In genomic region chr12:124947561-124948398, GRCh38 we compare ENCODE assay signal across 23 cellular contexts.
"Had no signal": no experiment of that assay in that cellular context is flagged by ENCODE, and none has a peak within 500 bp of the region (broad histone marks: within the 10 kb centered on the region; RNA-seq: fewer than 3 reads in every experiment).

No MANE protein-coding gene starts in this region.

- H3K27ac ChIP-seq: body of pancreas, cardiac muscle cell, lower lobe of right lung, VCaP had no signal

- H3K36me3 ChIP-seq: cardiac muscle cell had no signal

- DNase-seq: activated CD4-positive, alpha-beta T cell treated with anti-CD3 and anti-CD28 coated beads, Interleukin-2, amount 10 ng/mL, durations not matched to agents 7 days and 5 days; activated CD4-positive, CD25-positive, alpha-beta regulatory T cell treated with anti-CD3 and anti-CD28 coated beads, Interleukin-2, amount 50 U/mL, for 72 hours; activated CD8-positive, alpha-beta memory T cell treated with anti-CD3 and anti-CD28 coated beads, Interleukin-2, amount 10 ng/mL, durations not matched to agents 7 days and 5 days; activated CD8-positive, alpha-beta T cell treated with anti-CD3 and anti-CD28 coated beads for 36 hours; activated gamma-delta T cell; activated T-cell treated with anti-CD3 and anti-CD28 coated beads for 4 hours; anterior cingulate cortex; body of pancreas; effector memory CD8-positive, alpha-beta T cell; foreskin melanocyte; hippocampal formation; left colon; lower lobe of right lung; mesendoderm; mucosa of descending colon; nephron progenitor cell; nucleus accumbens; stimulated activated CD4-positive, alpha-beta T cell treated with anti-CD3 and anti-CD28 coated beads, Interleukin-4, amount 100 ng/mL, for 24 hours; stimulated activated naive CD8-positive, alpha-beta T cell treated with anti-CD3 and anti-CD28 coated beads, Interleukin-15, Interleukin-2, amounts not matched to agents 100 U/mL and 50 U/mL, for 24 hours had no signal

- H3K4me3 ChIP-seq: body of pancreas, cardiac muscle cell, dorsolateral prefrontal cortex, lower lobe of right lung, mucosa of descending colon had no signal

- H3K4me1 ChIP-seq: body of pancreas, lower lobe of right lung had no signal

- H3K9me3 ChIP-seq: body of pancreas, lower lobe of right lung, mucosa of descending colon had no signal

- ATAC-seq: activated CD8-positive, alpha-beta memory T cell treated with anti-CD3 and anti-CD28 coated beads, Interleukin-2, amount 10 ng/mL, durations not matched to agents 7 days and 5 days; activated CD8-positive, alpha-beta T cell treated with anti-CD3 and anti-CD28 coated beads for 36 hours; body of pancreas; effector memory CD8-positive, alpha-beta T cell; esophagus mucosa; left colon; lower lobe of right lung; mucosa of descending colon; stimulated activated naive CD8-positive, alpha-beta T cell treated with anti-CD3 and anti-CD28 coated beads, Interleukin-15, Interleukin-2, amounts not matched to agents 100 U/mL and 50 U/mL, for 24 hours had no signal

- H3K27me3 ChIP-seq: body of pancreas, cardiac muscle cell, dorsolateral prefrontal cortex had no signal
